In the genomic region with DNA sequence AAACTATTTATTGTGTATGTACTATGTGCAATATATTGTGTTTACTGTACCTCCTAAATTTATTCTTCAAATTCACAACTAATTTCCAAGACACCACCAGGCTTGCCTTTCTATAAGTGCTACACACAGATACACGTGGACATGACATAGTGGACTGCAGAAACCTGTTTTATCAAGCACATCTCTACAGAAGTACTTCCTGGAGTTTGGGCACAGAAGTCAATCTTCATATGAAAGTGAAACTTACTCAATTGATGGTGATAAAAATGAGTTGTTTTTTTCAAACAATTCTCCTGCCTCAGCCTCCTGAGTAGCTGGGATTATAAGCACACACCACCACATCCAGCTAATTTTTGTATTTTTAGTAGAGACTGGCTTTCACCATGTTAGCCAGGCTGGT, we compare ENCODE assay signal across 13 cellular contexts. TPM values are rescaled to one million over a fixed set of nuclear protein-coding genes. Genes with fewer than 3 reads are reported as not detected.
DNase-seq lines count a peak whose midpoint lies in the region; ATAC-seq lines count a peak whose summit lies in the region.
"Had no signal": no experiment of that assay in that cellular context is flagged by ENCODE, and none has a peak within 500 bp of the region (broad histone marks: within the 10 kb centered on the region; RNA-seq: fewer than 3 reads in every experiment).

No MANE protein-coding gene starts in this region.

- no peaks in the 10 kb centered on the region for H3K9me3 ChIP-seq in CD8-positive, alpha-beta memory T cell (ENCODE audit: low read length)

- H3K4me3 ChIP-seq in CD8-positive, alpha-beta memory T cell (ENCODE audit: low read length) = no peak overlapping the region

- POLR2A ChIA-PET in CD8-positive, alpha-beta memory T cell (lab: Charles Lee) = no interaction called here

- CTCF ChIA-PET in CD8-positive, alpha-beta memory T cell (lab: Charles Lee) = no interaction called here

- no peaks in the 10 kb centered on the region for H3K27me3 ChIP-seq in CD8-positive, alpha-beta memory T cell (ENCODE audit: insufficient read depth, low read length, poor library complexity, severe bottlenecking)

- no peaks in the 10 kb centered on the region for H3K27me3 Mint-ChIP-seq in CD8-positive, alpha-beta memory T cell
- no peaks in the 10 kb centered on the region for H3K27me3 Mint-ChIP-seq in activated T-helper 17 cell treated with anti-CD3 and anti-CD28 coated beads, Interleukin-2, amount 50 U/mL, for 72 hours

- no peaks in the 10 kb centered on the region for H3K36me3 ChIP-seq in CD8-positive, alpha-beta memory T cell (ENCODE audit: insufficient read depth, low read length)

- H3K27ac Mint-ChIP-seq in CD8-positive, alpha-beta memory T cell = peak overlapping the region in 4 of 8 donors; percentile 41 to 85 (median 70)
- H3K27ac Mint-ChIP-seq in activated T-helper 17 cell treated with anti-CD3 and anti-CD28 coated beads, Interleukin-2, amount 50 U/mL, for 72 hours = peak overlapping the region; percentile 15
- H3K27ac Mint-ChIP-seq: WTC11 had no signal

- no peak for DNase-seq in CD8-positive, alpha-beta memory T cell
- DNase-seq in NCI-H1417 treated with DMSO at 0.1 percent for 48 hours (lab: John Stamatoyannopoulos, UW) (no peak), activated gamma-delta T cell treated with Interleukin-2 at 50 U/mL for 16 hours (no peak), KG1 (lab: John Stamatoyannopoulos, UW) (no peak)
- no peak for DNase-seq in central memory CD4-positive, alpha-beta T cell
- DNase-seq: activated naive CD4-positive, alpha-beta T cell treated with Interleukin-2 at 50 U/mL for 16 hours; cortex of kidney; NCI-H524; SHP77 had no signal

- H3K36me3 Mint-ChIP-seq in CD8-positive, alpha-beta memory T cell = peaks cover 0 to 12% (median 2%) of the 10 kb centered on the region in 3 donors
- peaks cover 33% of the 10 kb centered on the region for H3K36me3 Mint-ChIP-seq in activated T-helper 17 cell treated with anti-CD3 and anti-CD28 coated beads, Interleukin-2, amount 50 U/mL, for 72 hours (ENCODE audit: low read depth)

- peaks cover 8 to 12% (median 10%) of the 10 kb centered on the region in 3 donors for H3K4me1 Mint-ChIP-seq in CD8-positive, alpha-beta memory T cell
- H3K4me1 Mint-ChIP-seq in activated T-helper 17 cell treated with anti-CD3 and anti-CD28 coated beads, Interleukin-2, amount 50 U/mL, for 72 hours = peaks cover 5% of the 10 kb centered on the region
- H3K4me1 Mint-ChIP-seq: WTC11 had no signal

- H3K4me3 Mint-ChIP-seq in CD8-positive, alpha-beta memory T cell = peak overlapping the region in 5 of 7 donors; percentile 29 to 69 (median 56)
- peak overlapping the region; percentile 26 for H3K4me3 Mint-ChIP-seq in activated T-helper 17 cell treated with anti-CD3 and anti-CD28 coated beads, Interleukin-2, amount 50 U/mL, for 72 hours
- H3K4me3 Mint-ChIP-seq: WTC11 had no signal

- ATAC-seq in GM18867 (IDR thresholded peaks at IDR 0.05; ENCODE audit: unreplicated experiment) = peak; percentile 68
- ATAC-seq in HG03108 (IDR thresholded peaks at IDR 0.05; ENCODE audit: unreplicated experiment) = peak; percentile 66
- peak; percentile 64 for ATAC-seq in activated T-helper 17 cell treated with anti-CD3 and anti-CD28 coated beads, Interleukin-2, amount 50 U/mL, for 72 hours (replicated peaks)
- ATAC-seq: WTC11 had no signal

- peaks cover 9% of the 10 kb centered on the region for H3K4me1 ChIP-seq in CD8-positive, alpha-beta memory T cell (ENCODE audit: insufficient read depth, low read length)

- no peaks in the 10 kb centered on the region for H3K9me3 Mint-ChIP-seq in CD8-positive, alpha-beta memory T cell
- no peaks in the 10 kb centered on the region for H3K9me3 Mint-ChIP-seq in activated T-helper 17 cell treated with anti-CD3 and anti-CD28 coated beads, Interleukin-2, amount 50 U/mL, for 72 hours
- H3K9me3 Mint-ChIP-seq: WTC11 had no signal

- no peak overlapping the region for H3K27ac ChIP-seq in CD8-positive, alpha-beta memory T cell (ENCODE audit: low read depth, low read length)

RNA-seq across cellular contexts. Expression of a gene that starts 57.6 kb away (rescaled TPM):
- total RNA-seq in CD8-positive, alpha-beta memory T cell = 10 to 100 TPM; 27.9 to 30.4 TPM
- polyA plus RNA-seq in CD8-positive, alpha-beta memory T cell = 2.7 TPM
- total RNA-seq in activated T-helper 17 cell treated with anti-CD3 and anti-CD28 coated beads, Interleukin-2, amount 50 U/mL, for 72 hours = 10 to 100 TPM; 13.5 to 32.2 TPM

RNA-seq across cellular contexts. Expression of a gene that starts 57.7 kb away (rescaled TPM):
- 10 to 100 TPM; 12.2 to 14.9 TPM for total RNA-seq in CD8-positive, alpha-beta memory T cell
- polyA plus RNA-seq in CD8-positive, alpha-beta memory T cell = 16.3 TPM
- total RNA-seq in activated T-helper 17 cell treated with anti-CD3 and anti-CD28 coated beads, Interleukin-2, amount 50 U/mL, for 72 hours = 10 to 100 TPM; 14.9 to 18.4 TPM
